ENCODE assay signal across 8 cellular contexts in genomic region chr10:110225441-110225755, GRCh38. TPM values are rescaled to one million over a fixed set of nuclear protein-coding genes. Genes with fewer than 3 reads are reported as not detected.
DNase-seq lines count a peak whose midpoint lies in the region; TF ChIP-seq lines count a peak whose summit lies in the region.

No MANE protein-coding gene starts in this region.

- peak overlapping the region; percentile 63 for H3K4me3 ChIP-seq in GM08714 (ENCODE audit: low read length)
- peak overlapping the region; percentile 60 for H3K4me3 ChIP-seq in HFF-Myc (replicated peaks; ENCODE audit: low read depth, low read length)
- H3K4me3 ChIP-seq in tibial nerve = peak overlapping the region; percentile 42 to 94 (median 91)

- peak overlapping the region; percentile 79 for H3K27ac Mint-ChIP-seq in activated CD4-positive, alpha-beta memory T cell treated with anti-CD3 and anti-CD28 coated beads for 36 hours
- H3K27ac Mint-ChIP-seq in immature natural killer cell = peak overlapping the region in 5 of 6 donors; percentile 31 to 86 (median 73)

- H3K27ac ChIP-seq in tibial nerve = peak overlapping the region; percentile 91 to 100 (median 97)

- no peak for TF ChIP-seq EP300 in tibial nerve (IDR thresholded peaks at IDR 0.05)

- no peaks in the 10 kb centered on the region for H3K9me3 ChIP-seq in tibial nerve

- H3K4me1 Mint-ChIP-seq in activated CD4-positive, alpha-beta memory T cell treated with anti-CD3 and anti-CD28 coated beads for 36 hours (ENCODE audit: low read depth) = peaks cover 46% of the 10 kb centered on the region
- peaks cover 22 to 27% of the 10 kb centered on the region in 2 donors for H3K4me1 Mint-ChIP-seq in immature natural killer cell

- POLR2A ChIA-PET in activated CD4-positive, alpha-beta memory T cell treated with anti-CD3 and anti-CD28 coated beads for 36 hours (lab: Charles Lee) = interaction anchor here (10.2 kb wide), 1 partner anchor 15 kb away, joined by 187 read pairs; the partner anchor contains the start of gene MXI1

- H3K27me3 ChIP-seq in tibial nerve = no peaks in the 10 kb centered on the region

- CTCF ChIA-PET in activated CD4-positive, alpha-beta memory T cell treated with anti-CD3 and anti-CD28 coated beads for 36 hours (lab: Charles Lee) = interaction anchor here (0.9 to 12.4 kb wide), 4 partner anchors 16 to 54 kb away, joined by 4 to 197 read pairs (median 4); partner anchors contain the start of gene MXI1

- TF ChIP-seq POLR2A in tibial nerve (IDR thresholded peaks at IDR 0.05) = no peak

- H3K9me3 Mint-ChIP-seq in activated CD4-positive, alpha-beta memory T cell treated with anti-CD3 and anti-CD28 coated beads for 36 hours = no peaks in the 10 kb centered on the region
- no peaks in the 10 kb centered on the region for H3K9me3 Mint-ChIP-seq in immature natural killer cell

- 3% methylated on average over 8 of the region's 8 CpGs for WGBS in tibial nerve, 2 donors

- TF ChIP-seq CTCF in HFF-Myc (IDR thresholded peaks at IDR 0.05; ENCODE audit: low read depth, low read length, missing control alignments) = no peak
- TF ChIP-seq CTCF in tibial nerve (IDR thresholded peaks at IDR 0.05) = no peak

- H3K36me3 ChIP-seq in tibial nerve = peaks cover 0 to 22% (median 0%) of the 10 kb centered on the region in 3 donors

- intact Hi-C loops in activated CD4-positive, alpha-beta memory T cell treated with anti-CD3 and anti-CD28 coated beads for 36 hours (cut with micrococcal nuclease) = loop anchor here (1.0 to 5.0 kb wide), 4 partner anchors 88 to 303 kb away; partner anchors contain the start of genes ADD3 and XPNPEP1

- H3K36me3 Mint-ChIP-seq in activated CD4-positive, alpha-beta memory T cell treated with anti-CD3 and anti-CD28 coated beads for 36 hours = peaks cover 9% of the 10 kb centered on the region
- peaks cover 0 to 4% (median 0%) of the 10 kb centered on the region in 3 donors for H3K36me3 Mint-ChIP-seq in immature natural killer cell

- peak overlapping the region; percentile 82 for H3K4me3 Mint-ChIP-seq in activated CD4-positive, alpha-beta memory T cell treated with anti-CD3 and anti-CD28 coated beads for 36 hours
- peak overlapping the region; percentile 85 to 89 (median 87) for H3K4me3 Mint-ChIP-seq in immature natural killer cell

- no peaks in the 10 kb centered on the region for H3K27me3 Mint-ChIP-seq in activated CD4-positive, alpha-beta memory T cell treated with anti-CD3 and anti-CD28 coated beads for 36 hours
- peaks cover 5 to 20% (median 19%) of the 10 kb centered on the region in 3 donors for H3K27me3 Mint-ChIP-seq in immature natural killer cell (ENCODE audit: low read depth in 3 of 3)

- H3K4me1 ChIP-seq in tibial nerve = peaks cover 0 to 62% (median 11%) of the 10 kb centered on the region in 4 donors

- DNase-seq in HFF-Myc (ENCODE audit: extremely low read depth, low read depth) (no peak), immature natural killer cell (no peak), tibial nerve (ENCODE audit: low spot score in 2 of 2) (no peak), RKO (ENCODE audit: low spot score) (no peak), OCI-M1 (lab: John Stamatoyannopoulos, UW) (no peak)
- no peak for DNase-seq in activated CD4-positive, alpha-beta memory T cell treated with anti-CD3 and anti-CD28 coated beads for 36 hours
- DNase-seq in activated effector memory CD4-positive, alpha-beta T cell treated with Interleukin-2 at 50 U/mL for 16 hours = no peak

RNA-seq across cellular contexts. Expression of gene MXI1, which starts 18.0 kb away (rescaled TPM):
- total RNA-seq in activated CD4-positive, alpha-beta memory T cell treated with anti-CD3 and anti-CD28 coated beads for 36 hours = 10 to 100 TPM; 29.3 to 33.1 TPM
- polyA plus RNA-seq in immature natural killer cell = 10 to 100 TPM in 1 of 3 donors, 1 to 10 TPM in 2; 7.1 to 11.4 (median 9.7) TPM
- total RNA-seq in tibial nerve = 100 to 1,000 TPM; 103 to 131 (median 123) TPM
